12 cellular contexts compared by ENCODE assay signal in genomic region chr1:162389021-162389818, GRCh38. TPM values are rescaled to one million over a fixed set of nuclear protein-coding genes. Genes with fewer than 3 reads are reported as not detected.
DNase-seq lines count a peak whose midpoint lies in the region; ATAC-seq and TF ChIP-seq lines count a peak whose summit lies in the region.
"Had no signal": no experiment of that assay in that cellular context is flagged by ENCODE, and none has a peak within 500 bp of the region (broad histone marks: within the 10 kb centered on the region; RNA-seq: fewer than 3 reads in every experiment).

No MANE protein-coding gene starts in this region.

- no peak for TF ChIP-seq CTCF in vagina (IDR thresholded peaks at IDR 0.05)

- intact Hi-C loops in vagina (cut with DNase I), result loop anchor here (10.0 kb wide), 1 partner anchor 334 kb away; no protein-coding TSS in a partner anchor

- peak overlapping the region; percentile 20 for H3K27ac ChIP-seq in vagina
- H3K27ac ChIP-seq: prostate gland, stomach had no signal

- ATAC-seq in GM21360 (IDR thresholded peaks at IDR 0.05; ENCODE audit: unreplicated experiment), result no peak
- ATAC-seq: Right ventricle myocardium inferior had no signal

- H3K9me3 ChIP-seq in vagina, result no peaks in the 10 kb centered on the region
- H3K9me3 ChIP-seq: prostate gland, stomach had no signal

- no peaks in the 10 kb centered on the region for H3K27me3 ChIP-seq in vagina
- H3K27me3 ChIP-seq: stomach had no signal

- TF ChIP-seq POLR2A in vagina (IDR thresholded peaks at IDR 0.05), result no peak

- no peak overlapping the region for H3K4me3 ChIP-seq in vagina
- H3K4me3 ChIP-seq: prostate gland, stomach had no signal

- H3K36me3 ChIP-seq in vagina, result no peaks in the 10 kb centered on the region
- H3K36me3 ChIP-seq: prostate gland had no signal

- H3K4me1 ChIP-seq in vagina, result peaks cover 23% of the 10 kb centered on the region
- H3K4me1 ChIP-seq: prostate gland had no signal

- DNase-seq in NCI-H748 (lab: John Stamatoyannopoulos, UW; ENCODE audit: unreplicated experiment), result peak; percentile 16
- no peak for DNase-seq in NCI-H748 treated with DMSO at 0.1 percent for 48 hours (lab: John Stamatoyannopoulos, UW)
- DNase-seq in NCI-H69 (lab: John Stamatoyannopoulos, UW), result peak; percentile 60
- peak; percentile 65 for DNase-seq in fibroblast of gingiva (ENCODE audit: low read depth)
- peak in 1 of 2 donors; percentile 75 for DNase-seq in vagina (ENCODE audit: extremely low spot score in 2 of 2)
- DNase-seq in activated naive CD4-positive, alpha-beta T cell treated with anti-CD3 and anti-CD28 coated beads, Interleukin-2, amount 50 U/mL, for 16 hours, result no peak
- no peak for DNase-seq in putamen (ENCODE audit: low spot score)
- DNase-seq: stomach had no signal

RNA-seq across cellular contexts. Expression of gene C1orf226, which starts 7.7 kb away (rescaled TPM):
- total RNA-seq in vagina, result 2.7 TPM

RNA-seq across cellular contexts. Expression of gene SPATA46, which starts 12.6 kb away (rescaled TPM):
- total RNA-seq in vagina, result not detected
- total RNA-seq: glomerular endothelial cell, Right ventricle myocardium inferior, stomach had no signal

RNA-seq across cellular contexts. Expression of gene SH2D1B, which starts 22.7 kb away (rescaled TPM):
- total RNA-seq in vagina, result not detected
- total RNA-seq: glomerular endothelial cell, prostate gland had no signal

Comparison
In these comparisons a context has a peak if more than half of its experiments do, and no peak if none do; other contexts are left out.
1. DNase-seq: peak in NCI-H748 (single experiment), NCI-H69 (single experiment) and fibroblast of gingiva (single experiment); none in NCI-H748 treated with DMSO at 0.1 percent for 48 hours (single experiment), activated naive CD4-positive, alpha-beta T cell treated with anti-CD3 and anti-CD28 coated beads, Interleukin-2, amount 50 U/mL, for 16 hours (single experiment) and putamen (single experiment).